Comparison of ENCODE assay signal across 17 cellular contexts in genomic region chr12:93407963-93408283, GRCh38. TPM values are rescaled to one million over a fixed set of nuclear protein-coding genes. Genes with fewer than 3 reads are reported as not detected.
DNase-seq lines count a peak whose midpoint lies in the region; ATAC-seq, FAIRE-seq and TF ChIP-seq lines count a peak whose summit lies in the region.
"Had no signal": no experiment of that assay in that cellular context is flagged by ENCODE, and none has a peak within 500 bp of the region (broad histone marks: within the 10 kb centered on the region; RNA-seq: fewer than 3 reads in every experiment).

No MANE protein-coding gene starts in this region.

- H3K4me1 ChIP-seq in K562 (replicated peaks in 1 of 2; ENCODE audit: control insufficient read depth in 2 of 2, insufficient read depth in 2 of 2, low read length in 2 of 2) = no peaks in the 10 kb centered on the region; a peak in 1 of 5 replicates

- no peak overlapping the region for H3K4me3 ChIP-seq in K562

- peaks cover 92% of the 10 kb centered on the region for H3K36me3 Mint-ChIP-seq in activated T-cell treated with anti-CD3 and anti-CD28 coated beads, Interleukin-2, amount 50 U/mL, for 24 hours (ENCODE audit: low read depth)

- H4K20me1 ChIP-seq in K562 (replicated peaks; ENCODE audit: control insufficient read depth, insufficient read depth, low read length) = no peaks in the 10 kb centered on the region; the same call in 1 of the 2 replicates

- no peaks in the 10 kb centered on the region for H3K27me3 ChIP-seq in K562 (ENCODE audit: control insufficient read depth in 2 of 2, insufficient read depth in 2 of 2, low read length in 2 of 2)

- no peak overlapping the region for H3K4me2 ChIP-seq in K562 (ENCODE audit: insufficient read depth, low read length)

- TF ChIP-seq CTCF in C4-2B (conservative IDR thresholded peaks at IDR 0.05) (no peak), K562 (IDR thresholded peaks at IDR 0.05 in 2 of 3, conservative IDR thresholded peaks at IDR 0.05 in 1 of 3; ENCODE audit: insufficient read depth in 2 of 3, low read depth in 1 of 3, low read length in 3 of 3) (no peak)

- POLR2A ChIA-PET in K562 (lab: Yijun Ruan, JAX) = interaction anchor here (0.8 to 1.3 kb wide), 4 partner anchors 12 to 694 kb away, joined by 3 to 6 read pairs (median 4); no protein-coding TSS in a partner anchor

- in situ Hi-C loops in K562 (cut with MboI) = loop anchor here (25.0 kb wide), 2 partner anchors 421 to 621 kb away; no protein-coding TSS in a partner anchor

- intact Hi-C loops in K562 (cut with micrococcal nuclease) = no loop called here

- no peak for ATAC-seq in K562
- ATAC-seq: CD8-positive, alpha-beta T cell; HCT116; Panc1 had no signal

- no peak for TF ChIP-seq POLR2A in H54 (IDR thresholded peaks at IDR 0.05; ENCODE audit: low read depth, low read length)
- TF ChIP-seq POLR2A in K562 (conservative IDR thresholded peaks at IDR 0.05) = no peak

- no peak for TF ChIP-seq EP300 in K562 (IDR thresholded peaks at IDR 0.05; ENCODE audit: low read length)

- H3K36me3 ChIP-seq in K562 (ENCODE audit: control insufficient read depth, insufficient read depth, low read length) = peaks cover 60% of the 10 kb centered on the region

- H3K9ac ChIP-seq in K562 (ENCODE audit: insufficient read depth in 1 of 2, low read depth in 2 of 2, low read length in 2 of 2) = no peak overlapping the region

- no TSS peak for BruUV-seq in K562 (replicated peaks; lab: Mats Ljungman, UMichigan)

- 78% methylated on average over 2 of the region's 2 CpGs for WGBS in K562 (ENCODE audit: insufficient coverage, low coverage, missing lambda C conversion rate)

- no peaks in the 10 kb centered on the region for H3K9me1 ChIP-seq in K562 (ENCODE audit: control insufficient read depth, insufficient read depth, low read length)

- H2AFZ ChIP-seq in K562 (ENCODE audit: low read depth, low read length) = no peak overlapping the region

- CTCF ChIA-PET in K562 (lab: Yijun Ruan, JAX; ENCODE audit: low intra/inter-chr PET ratio) = no interaction called here

- H3K27ac ChIP-seq in C4-2B (peak overlapping the region; percentile 44; the same call in 1 of the 2 replicates), K562 (ENCODE audit: extremely low read depth, low read depth, low read length) (no peak overlapping the region)

- H3K27me3 Mint-ChIP-seq in activated T-cell treated with anti-CD3 and anti-CD28 coated beads, Interleukin-2, amount 50 U/mL, for 24 hours = no peaks in the 10 kb centered on the region

- H3K4me3 Mint-ChIP-seq in activated T-cell treated with anti-CD3 and anti-CD28 coated beads, Interleukin-2, amount 50 U/mL, for 24 hours = no peak overlapping the region
- H3K4me3 Mint-ChIP-seq: CD8-positive, alpha-beta T cell had no signal

- no peaks in the 10 kb centered on the region for H3K9me3 Mint-ChIP-seq in activated T-cell treated with anti-CD3 and anti-CD28 coated beads, Interleukin-2, amount 50 U/mL, for 24 hours
- H3K9me3 Mint-ChIP-seq: CD8-positive, alpha-beta T cell had no signal

- DNase-seq in activated T-cell treated with anti-CD3 and anti-CD28 coated beads, Interleukin-2, amount 50 U/mL, for 24 hours = no peak
- no peak for DNase-seq in activated T-cell treated with anti-CD3 and anti-CD28 coated beads, Interleukin-2, amount 50 U/mL, for 1 hour
- DNase-seq in H54 (ENCODE audit: insufficient read length, low spot score) (no peak), K562 (ENCODE audit: extremely low read depth in 1 of 4, low spot score in 3 of 4) (no peak), activated gamma-delta T cell treated with Interleukin-2 at 50 U/mL for 16 hours (no peak), ureter (ENCODE audit: low spot score) (no peak), NCI-H1092 treated with DMSO at 0.1 percent for 48 hours (lab: John Stamatoyannopoulos, UW) (no peak)
- DNase-seq: CD8-positive, alpha-beta T cell; DND-41; GDM1; NCI-H1417; NCI-H2171; NCI-H774 had no signal

- FAIRE-seq in H54 (lab: Jason Lieb, UNC) (peak; percentile 15), K562 (lab: Jason Lieb, UNC) (no peak)
- FAIRE-seq: GM12892 had no signal

- no peaks in the 10 kb centered on the region for H3K9me3 ChIP-seq in K562 (replicated peaks; ENCODE audit: control insufficient read depth, insufficient read depth, low read depth, low read length)

- TF ChIP-seq RAD21 in K562 (CRISPR knock-in tag; conservative IDR thresholded peaks at IDR 0.05 in 1 of 2, IDR thresholded peaks at IDR 0.05 in 1 of 2) = no peak

- H3K79me2 ChIP-seq in K562 (ENCODE audit: control insufficient read depth, insufficient read depth, low read length) = peaks cover 23% of the 10 kb centered on the region

- H3K27ac Mint-ChIP-seq in activated T-cell treated with anti-CD3 and anti-CD28 coated beads, Interleukin-2, amount 50 U/mL, for 24 hours = peak overlapping the region; percentile 90

- peaks cover 66% of the 10 kb centered on the region for H3K4me1 Mint-ChIP-seq in activated T-cell treated with anti-CD3 and anti-CD28 coated beads, Interleukin-2, amount 50 U/mL, for 24 hours (ENCODE audit: low read depth)

TF ChIP-seq in K562, 482 proteins besides CTCF, POLR2A, EP300 and RAD21 (continues in another document):
- TF ChIP-seq POLR2AphosphoS5 (IDR thresholded peaks at IDR 0.05; ENCODE audit: control insufficient read depth, insufficient read depth, low read depth, low read length) = 0 out of 2 replicates have a peak, but pooled peaks have one; percentile 36

RNA-seq across cellular contexts. Expression of gene NUDT4, which starts 30.2 kb away (rescaled TPM):
- 29.5 and 81.9 TPM in 2 replicates for total RNA-seq in K562 (2011; cell fraction: chromatin; rRNA removed; ENCODE audit: low replicate concordance)
- total RNA-seq in K562 (2011; cell fraction: nucleolus; rRNA removed) = 29.0 and 33.4 TPM in 2 replicates
- total RNA-seq in K562 (2011; cell fraction: nucleoplasm; rRNA removed) = 63.9 and 138 TPM in 2 replicates
- total RNA-seq in K562 (2014; rRNA removed) (87.5 and 102 TPM in 2 replicates), K562 (2014; rRNA removed; fragmentation: Illumina TruSeq; extraction: Trizol) (158 and 187 TPM in 2 replicates), K562 (2015; rRNA removed; fragmentation: Illumina TruSeq; extraction: Trizol) (87.4 and 99.2 TPM in 2 replicates), K562 (2021) (132 and 147 TPM in 2 replicates), ureter (113 TPM)
- polyA plus RNA-seq in K562 (2011; rRNA removed) (112 and 164 TPM in 2 replicates), K562 (2014; fragmentation: Illumina TruSeq; extraction: Trizol) (116 and 128 TPM in 2 replicates), K562 (2014; fragmentation: Nextera tagmentation; extraction: Ambion mirVana) (10 to 100 TPM; 38.1 to 60.2 TPM), K562 (2014; rRNA removed) (84.6 and 94.2 TPM in 2 replicates)
- 57.9 and 68.4 TPM in 2 replicates for polyA plus RNA-seq in K562 (2011; cell fraction: cytosol; rRNA removed)
- polyA plus RNA-seq in K562 (2011; cell fraction: nucleus; rRNA removed) = 14.0 and 27.3 TPM in 2 replicates
- 64.5 and 88.2 TPM in 2 replicates for polyA plus RNA-seq in K562 (2012)
- polyA minus RNA-seq in K562 (2011; rRNA and poly(A)+ RNA removed) = 147 and 162 TPM in 2 replicates
- polyA minus RNA-seq in K562 (2011; cell fraction: cytosol; rRNA and poly(A)+ RNA removed) = 62.3 and 75.6 TPM in 2 replicates
- polyA minus RNA-seq in K562 (2011; cell fraction: nucleus; rRNA and poly(A)+ RNA removed) = 27.5 and 37.5 TPM in 2 replicates

RNA-seq across cellular contexts. Expression of gene UBE2N, which starts 33.8 kb away (rescaled TPM):
- 19.7 and 39.0 TPM in 2 replicates for total RNA-seq in K562 (2011; cell fraction: chromatin; rRNA removed; ENCODE audit: low replicate concordance)
- total RNA-seq in K562 (2011; cell fraction: nucleolus; rRNA removed) = 10.3 and 11.1 TPM in 2 replicates
- total RNA-seq in K562 (2011; cell fraction: nucleoplasm; rRNA removed) = 22.5 and 40.5 TPM in 2 replicates
- total RNA-seq in K562 (2014; rRNA removed) (189 and 218 TPM in 2 replicates), K562 (2014; rRNA removed; fragmentation: Illumina TruSeq; extraction: Trizol) (224 and 228 TPM in 2 replicates), K562 (2015; rRNA removed; fragmentation: Illumina TruSeq; extraction: Trizol) (230 and 260 TPM in 2 replicates), K562 (2021) (207 and 219 TPM in 2 replicates), ureter (133 TPM)
- polyA plus RNA-seq in K562 (2011; rRNA removed) (286 and 326 TPM in 2 replicates), K562 (2014; fragmentation: Illumina TruSeq; extraction: Trizol) (252 and 303 TPM in 2 replicates), K562 (2014; fragmentation: Nextera tagmentation; extraction: Ambion mirVana) (100 to 1,000 TPM; 727 to 826 TPM), K562 (2014; rRNA removed) (222 and 407 TPM in 2 replicates)
- polyA plus RNA-seq in K562 (2011; cell fraction: cytosol; rRNA removed) = 118 and 141 TPM in 2 replicates
- polyA plus RNA-seq in K562 (2011; cell fraction: nucleus; rRNA removed) = 72.6 and 99.0 TPM in 2 replicates
- 124 and 338 TPM in 2 replicates for polyA plus RNA-seq in K562 (2012)
- 197 and 210 TPM in 2 replicates for polyA minus RNA-seq in K562 (2011; rRNA and poly(A)+ RNA removed)
- 90.7 and 93.3 TPM in 2 replicates for polyA minus RNA-seq in K562 (2011; cell fraction: cytosol; rRNA and poly(A)+ RNA removed)
- 8.3 and 15.4 TPM in 2 replicates for polyA minus RNA-seq in K562 (2011; cell fraction: nucleus; rRNA and poly(A)+ RNA removed)

RNA-seq across cellular contexts. Expression of gene MRPL42, which starts 59.4 kb away (rescaled TPM):
- 54.6 and 119 TPM in 2 replicates for total RNA-seq in K562 (2011; cell fraction: chromatin; rRNA removed; ENCODE audit: low replicate concordance)
- 45.7 and 45.9 TPM in 2 replicates for total RNA-seq in K562 (2011; cell fraction: nucleolus; rRNA removed)
- 59.8 and 74.6 TPM in 2 replicates for total RNA-seq in K562 (2011; cell fraction: nucleoplasm; rRNA removed)
- total RNA-seq in K562 (2014; rRNA removed) (104 TPM in 2 replicates), K562 (2014; rRNA removed; fragmentation: Illumina TruSeq; extraction: Trizol) (230 and 267 TPM in 2 replicates), K562 (2015; rRNA removed; fragmentation: Illumina TruSeq; extraction: Trizol) (137 and 158 TPM in 2 replicates), K562 (2021) (153 and 163 TPM in 2 replicates), ureter (87.6 TPM)
- polyA plus RNA-seq in K562 (2011; rRNA removed) (221 and 303 TPM in 2 replicates), K562 (2014; fragmentation: Illumina TruSeq; extraction: Trizol) (217 and 218 TPM in 2 replicates), K562 (2014; fragmentation: Nextera tagmentation; extraction: Ambion mirVana) (100 to 1,000 TPM; 696 to 806 TPM), K562 (2014; rRNA removed) (174 and 183 TPM in 2 replicates)
- polyA plus RNA-seq in K562 (2011; cell fraction: cytosol; rRNA removed) = 49.8 and 118 TPM in 2 replicates
- polyA plus RNA-seq in K562 (2011; cell fraction: nucleus; rRNA removed) = 28.7 and 48.0 TPM in 2 replicates
- polyA plus RNA-seq in K562 (2012) = 87.5 and 143 TPM in 2 replicates
- 236 and 245 TPM in 2 replicates for polyA minus RNA-seq in K562 (2011; rRNA and poly(A)+ RNA removed)
- polyA minus RNA-seq in K562 (2011; cell fraction: cytosol; rRNA and poly(A)+ RNA removed) = 38.3 and 40.2 TPM in 2 replicates
- polyA minus RNA-seq in K562 (2011; cell fraction: nucleus; rRNA and poly(A)+ RNA removed) = 18.6 and 50.8 TPM in 2 replicates
